In genomic region chr12:50665609-50666008, GRCh38 we compare ENCODE assay signal across 20 cellular contexts.
DNase-seq lines count a peak whose midpoint lies in the region; ATAC-seq, FAIRE-seq and TF ChIP-seq lines count a peak whose summit lies in the region.
"Had no signal": no experiment of that assay in that cellular context is flagged by ENCODE, and none has a peak within 500 bp of the region (broad histone marks: within the 10 kb centered on the region; RNA-seq: fewer than 3 reads in every experiment).

No MANE protein-coding gene starts in this region.

- no peak overlapping the region for H3K4me2 ChIP-seq in GM12878 (ENCODE audit: control insufficient read depth, insufficient read depth)
- H3K4me2 ChIP-seq in smooth muscle cell, result no peak overlapping the region

- H3K9me3 ChIP-seq in GM12878 (replicated peaks; ENCODE audit: control insufficient read depth, insufficient read depth, low read length) (no peaks in the 10 kb centered on the region), smooth muscle cell (replicated peaks; ENCODE audit: low read depth) (no peaks in the 10 kb centered on the region), SJCRH30 (replicated peaks) (no peaks in the 10 kb centered on the region)
- H3K9me3 ChIP-seq: BE2C, Caco-2 had no signal

- H4K20me1 ChIP-seq in GM12878 (ENCODE audit: control insufficient read depth, insufficient read depth), result no peaks in the 10 kb centered on the region
- peaks cover 18% of the 10 kb centered on the region for H4K20me1 ChIP-seq in smooth muscle cell (ENCODE audit: low read depth)

- ATAC-seq in GM12878, result no peak
- ATAC-seq: HepG2 had no signal

- CTCF ChIA-PET in GM12878 (lab: Yijun Ruan, JAX), result interaction anchor here (0.8 to 7.2 kb wide), 3 partner anchors 13 to 158 kb away, joined by 3 to 76 read pairs (median 12); partner anchors contain the start of genes ATF1 and DIP2B

- no peak for TF ChIP-seq POLR2A in GM12878 (IDR thresholded peaks at IDR 0.05; ENCODE audit: low read depth, low read length)

- RAD21 ChIA-PET in GM12878 (lab: Charles Lee; ENCODE audit: unreplicated experiment), result interaction anchor here (1.2 to 3.8 kb wide), 2 partner anchors 158 to 418 kb away, joined by 3 to 42 read pairs; partner anchors contain the start of gene DIP2B

- H3K36me3 ChIP-seq in GM12878 (ENCODE audit: control insufficient read depth in 2 of 2, insufficient read depth in 2 of 2, low read length in 1 of 2) (0 out of 4 replicates have a peak, but pooled peaks cover 0 to under 1% of the 10 kb centered on the region in 2 experiments), smooth muscle cell (ENCODE audit: low read depth) (no peaks in the 10 kb centered on the region), SJCRH30 (no peaks in the 10 kb centered on the region; the same call in 1 of the 2 replicates)
- H3K36me3 ChIP-seq: BE2C had no signal

- DNase-seq in GM12878 (ENCODE audit: low read depth, low spot score), result no peak
- DNase-seq in smooth muscle cell (lab: John Stamatoyannopoulos, UW; ENCODE audit: unreplicated experiment), result no peak
- DNase-seq in SJCRH30, result no peak
- DNase-seq in anterior cingulate cortex (lab: John Stamatoyannopoulos, UW), result no peak
- no peak for DNase-seq in activated naive CD4-positive, alpha-beta T cell treated with Interleukin-2 at 50 U/mL for 16 hours
- DNase-seq in C1 segment of cervical spinal cord (lab: John Stamatoyannopoulos, UW), result no peak
- DNase-seq: ACHN; BE2C; Caco-2; CD4-positive, alpha-beta T cell; H9 had no signal

- no peaks in the 10 kb centered on the region for H3K27me3 ChIP-seq in GM12878 (replicated peaks in 1 of 2; ENCODE audit: control insufficient read depth in 2 of 2, insufficient read depth in 2 of 2, low read length in 1 of 2)
- H3K27me3 ChIP-seq in smooth muscle cell (ENCODE audit: low read depth), result no peaks in the 10 kb centered on the region
- H3K27me3 ChIP-seq in SJCRH30, result no peaks in the 10 kb centered on the region
- H3K27me3 ChIP-seq: BE2C had no signal

- intact Hi-C loops in GM12878 (cut with micrococcal nuclease; ENCODE audit: unreplicated experiment), result no loop called here

- no peak for TF ChIP-seq EP300 in GM12878 (IDR thresholded peaks at IDR 0.05; ENCODE audit: borderline replicate concordance in 1 of 2, control insufficient read depth in 1 of 2, low read depth in 2 of 2, low read length in 2 of 2)

- H3K4me1 ChIP-seq in GM12878 (ENCODE audit: control insufficient read depth, insufficient read depth, low read length) (peaks cover 35% of the 10 kb centered on the region), smooth muscle cell (ENCODE audit: low read depth) (no peaks in the 10 kb centered on the region), SJCRH30 (peaks cover 22% of the 10 kb centered on the region)
- H3K4me1 ChIP-seq: BE2C had no signal

- BruUV-seq in GM12878 (replicated peaks; lab: Mats Ljungman, UMichigan), result no TSS peak

- POLR2A ChIA-PET in GM12878 (lab: Charles Lee), result no interaction called here

- H3F3A ChIP-seq in smooth muscle cell (ENCODE audit: low read depth), result peaks cover 4% of the 10 kb centered on the region

- H3K27ac ChIP-seq in GM12878 (ENCODE audit: control insufficient read depth, insufficient read depth), result peak overlapping the region; percentile 35
- peak overlapping the region; percentile 84 for H3K27ac ChIP-seq in smooth muscle cell (ENCODE audit: low read depth)
- H3K27ac ChIP-seq in SJCRH30, result no peak overlapping the region
- H3K27ac ChIP-seq: C4-2B had no signal

- TF ChIP-seq RAD21 in GM12878 (IDR thresholded peaks at IDR 0.05; ENCODE audit: insufficient read depth, low read depth, low read length), result no peak

- H3K79me2 ChIP-seq in GM12878 (ENCODE audit: control insufficient read depth, insufficient read depth, low read length), result peaks cover 3% of the 10 kb centered on the region
- H3K79me2 ChIP-seq in smooth muscle cell (ENCODE audit: low read depth), result peaks cover 13% of the 10 kb centered on the region

- TF ChIP-seq CTCF in GM12878 (IDR thresholded peaks at IDR 0.05 in 2 of 3, conservative IDR thresholded peaks at IDR 0.05 in 1 of 3; ENCODE audit: control insufficient read depth in 2 of 3, extremely low read depth in 1 of 3, insufficient read depth in 1 of 3, low read depth in 3 of 3, low read length in 3 of 3) (no peak), smooth muscle cell (IDR thresholded peaks at IDR 0.05; ENCODE audit: borderline replicate concordance, insufficient read depth, poor library complexity, severe bottlenecking) (no peak)

- H3K9ac ChIP-seq in GM12878 (ENCODE audit: control insufficient read depth, insufficient read depth, low read length) (no peak overlapping the region), smooth muscle cell (ENCODE audit: low read depth) (no peak overlapping the region)

- WGBS in GM12878 (ENCODE audit: insufficient coverage, insufficient replicate concordance, low lambda C conversion rate, missing lambda C conversion rate), result 6% methylated on average over 1 of the region's 1 CpG
- 69% methylated on average over 1 of the region's 1 CpG for WGBS in smooth muscle cell (ENCODE audit: low lambda C conversion rate)

- SMC1A ChIA-PET in GM12878 (lab: Charles Lee; ENCODE audit: uncharacterized antibody, unreplicated experiment), result no interaction called here

- H2AFZ ChIP-seq in GM12878 (ENCODE audit: control insufficient read depth, low read depth, low read length), result no peak overlapping the region
- H2AFZ ChIP-seq in smooth muscle cell (ENCODE audit: low read depth), result no peak overlapping the region

- H3K4me3 ChIP-seq in GM12878 (no peak overlapping the region), smooth muscle cell (no peak overlapping the region), SJCRH30 (no peak overlapping the region)

- no peak for FAIRE-seq in GM12878 (lab: Jason Lieb, UNC)
- FAIRE-seq in islet of Langerhans (lab: Jason Lieb, UNC), result peak; percentile 47
- FAIRE-seq: A204.1, D721Med, G401.6, GM12892, GM18507, H1, HepG2 had no signal

- in situ Hi-C loops in GM12878 (cut with MboI), result no loop called here

TF ChIP-seq in GM12878, 131 proteins besides CTCF, POLR2A, EP300 and RAD21 (continues in another document):
- TF ChIP-seq BCLAF1 (IDR thresholded peaks at IDR 0.05) (no peak), SMAD5 (IDR thresholded peaks at IDR 0.05; ENCODE audit: low read depth) (no peak), ATF2 (IDR thresholded peaks at IDR 0.05; ENCODE audit: low read length) (no peak), RUNX3 (IDR thresholded peaks at IDR 0.05; ENCODE audit: low read length) (peak; percentile 44; the same call in 1 of the 2 replicates), EGR1 (IDR thresholded peaks at IDR 0.05; ENCODE audit: borderline replicate concordance in 1 of 2, low read depth in 2 of 2, low read length in 2 of 2) (no peak), CEBPB (IDR thresholded peaks at IDR 0.05; ENCODE audit: borderline replicate concordance in 1 of 2, low read depth in 2 of 2, low read length in 2 of 2) (no peak)
- TF ChIP-seq, protein P1, sequence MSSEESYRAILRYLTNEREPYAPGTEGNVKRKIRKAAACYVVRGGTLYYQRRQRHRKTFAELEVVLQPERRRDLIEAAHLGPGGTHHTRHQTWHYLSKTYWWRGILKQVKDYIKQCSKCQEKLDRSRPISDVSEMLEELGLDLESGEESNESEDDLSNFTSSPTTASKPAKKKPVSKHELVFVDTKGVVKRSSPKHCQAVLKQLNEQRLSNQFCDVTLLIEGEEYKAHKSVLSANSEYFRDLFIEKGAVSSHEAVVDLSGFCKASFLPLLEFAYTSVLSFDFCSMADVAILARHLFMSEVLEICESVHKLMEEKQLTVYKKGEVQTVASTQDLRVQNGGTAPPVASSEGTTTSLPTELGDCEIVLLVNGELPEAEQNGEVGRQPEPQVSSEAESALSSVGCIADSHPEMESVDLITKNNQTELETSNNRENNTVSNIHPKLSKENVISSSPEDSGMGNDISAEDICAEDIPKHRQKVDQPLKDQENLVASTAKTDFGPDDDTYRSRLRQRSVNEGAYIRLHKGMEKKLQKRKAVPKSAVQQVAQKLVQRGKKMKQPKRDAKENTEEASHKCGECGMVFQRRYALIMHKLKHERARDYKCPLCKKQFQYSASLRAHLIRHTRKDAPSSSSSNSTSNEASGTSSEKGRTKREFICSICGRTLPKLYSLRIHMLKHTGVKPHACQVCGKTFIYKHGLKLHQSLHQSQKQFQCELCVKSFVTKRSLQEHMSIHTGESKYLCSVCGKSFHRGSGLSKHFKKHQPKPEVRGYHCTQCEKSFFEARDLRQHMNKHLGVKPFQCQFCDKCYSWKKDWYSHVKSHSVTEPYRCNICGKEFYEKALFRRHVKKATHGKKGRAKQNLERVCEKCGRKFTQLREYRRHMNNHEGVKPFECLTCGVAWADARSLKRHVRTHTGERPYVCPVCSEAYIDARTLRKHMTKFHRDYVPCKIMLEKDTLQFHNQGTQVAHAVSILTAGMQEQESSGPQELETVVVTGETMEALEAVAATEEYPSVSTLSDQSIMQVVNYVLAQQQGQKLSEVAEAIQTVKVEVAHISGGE (CRISPR knock-in tag; IDR thresholded peaks at IDR 0.05), result no peak
